25 cellular contexts compared by ENCODE assay signal in genomic region chr16:64659863-64660262, GRCh38.
"Had no signal": no experiment of that assay in that cellular context is flagged by ENCODE, and none has a peak within 500 bp of the region (broad histone marks: within the 10 kb centered on the region; RNA-seq: fewer than 3 reads in every experiment).

No MANE protein-coding gene starts in this region.

- H3K4me3 Mint-ChIP-seq: dendritic cell treated with granulocyte-macrophage colony-stimulating factor and Interleukin-4, amounts not matched to agents 40 ng/mL and 50 ng/mL, for 4 days; effector memory CD8-positive, alpha-beta T cell; endodermal cell had no signal

- H3K27ac Mint-ChIP-seq: dendritic cell treated with granulocyte-macrophage colony-stimulating factor and Interleukin-4, amounts not matched to agents 40 ng/mL and 50 ng/mL, for 4 days; effector memory CD8-positive, alpha-beta T cell; endodermal cell had no signal

- H2AFZ ChIP-seq: hepatocyte had no signal

- H3K27ac ChIP-seq: colonic mucosa, coronary artery, dorsolateral prefrontal cortex, epithelial cell of prostate, esophagus muscularis mucosa, esophagus squamous epithelium, foreskin keratinocyte, gastrocnemius medialis, gastroesophageal sphincter, heart left ventricle, heart right ventricle, hepatocyte had no signal

- H3K9me3 ChIP-seq: colonic mucosa, esophagus muscularis mucosa, esophagus squamous epithelium, gastrocnemius medialis, gastroesophageal sphincter had no signal

- H3K27me3 Mint-ChIP-seq: dendritic cell treated with granulocyte-macrophage colony-stimulating factor and Interleukin-4, amounts not matched to agents 40 ng/mL and 50 ng/mL, for 4 days; effector memory CD8-positive, alpha-beta T cell had no signal

- H3K36me3 ChIP-seq: colonic mucosa, esophagus muscularis mucosa, esophagus squamous epithelium, gastrocnemius medialis, gastroesophageal sphincter, heart left ventricle, heart right ventricle had no signal

- H3K27me3 ChIP-seq: colonic mucosa, dorsolateral prefrontal cortex, esophagus muscularis mucosa, esophagus squamous epithelium, foreskin keratinocyte, gastrocnemius medialis, gastroesophageal sphincter, heart left ventricle, heart right ventricle, hepatocyte had no signal

- ATAC-seq: effector memory CD8-positive, alpha-beta T cell; esophagus mucosa; foreskin keratinocyte; gastrocnemius medialis; gastroesophageal sphincter; heart left ventricle; heart right ventricle had no signal

- H3K4me1 Mint-ChIP-seq: endodermal cell had no signal

- H3K4me2 ChIP-seq: hepatocyte had no signal

- H3K4me3 ChIP-seq: colonic mucosa, coronary artery, dorsolateral prefrontal cortex, esophagus muscularis mucosa, esophagus squamous epithelium, gastrocnemius medialis, gastroesophageal sphincter, heart left ventricle, heart right ventricle, hepatocyte had no signal

- H3K79me2 ChIP-seq: hepatocyte had no signal

- DNase-seq: colonic mucosa; cortex of kidney; dermis blood vessel endothelial cell; dorsolateral prefrontal cortex; effector CD4-positive, alpha-beta T cell; effector CD8-positive, alpha-beta T cell; effector memory CD4-positive, alpha-beta T cell; effector memory CD8-positive, alpha-beta T cell; endodermal cell; erythroblast; esophagus squamous epithelium; foreskin fibroblast; gastrocnemius medialis; glutamatergic neuron; head of caudate nucleus; heart left ventricle; heart right ventricle had no signal

- H3K9me3 Mint-ChIP-seq: endodermal cell had no signal

- H3K4me1 ChIP-seq: colonic mucosa, esophagus squamous epithelium, foreskin keratinocyte, gastrocnemius medialis, heart left ventricle, heart right ventricle had no signal
